In genomic region chr3:153176197-153176596, GRCh38 we compare ENCODE assay signal across 5 cellular contexts.
"Had no signal": no experiment of that assay in that cellular context is flagged by ENCODE, and none has a peak within 500 bp of the region (broad histone marks: within the 10 kb centered on the region; RNA-seq: fewer than 3 reads in every experiment).

No MANE protein-coding gene starts in this region.

- DNase-seq: IMR-90, KBM-7 had no signal

- FAIRE-seq: HepG2, HTR-8/SVneo, K562 had no signal
